Comparison of ENCODE assay signal across 9 cellular contexts in genomic region chr15:80856809-80857377, GRCh38.
DNase-seq lines count a peak whose midpoint lies in the region; ATAC-seq, FAIRE-seq and TF ChIP-seq lines count a peak whose summit lies in the region.
"Had no signal": no experiment of that assay in that cellular context is flagged by ENCODE, and none has a peak within 500 bp of the region (broad histone marks: within the 10 kb centered on the region; RNA-seq: fewer than 3 reads in every experiment).

No MANE protein-coding gene starts in this region.

- peak overlapping the region in 2 of 4 donors; percentile 26 to 43 for H3K27ac ChIP-seq in pancreas
- H3K27ac ChIP-seq: neutrophil had no signal

- no peak for FAIRE-seq in pancreas (lab: Jason Lieb, UNC)

- no peaks in the 10 kb centered on the region for H3K27me3 ChIP-seq in pancreas

- H3K4me3 ChIP-seq in pancreas: no peak overlapping the region

- no peak for TF ChIP-seq CTCF in pancreas (IDR thresholded peaks at IDR 0.05)

- H3K4me1 ChIP-seq in pancreas: peaks cover 0 to 10% (median 5%) of the 10 kb centered on the region in 3 donors

- no peaks in the 10 kb centered on the region for H3K36me3 ChIP-seq in pancreas
- H3K36me3 ChIP-seq: neutrophil had no signal

- 9 to 11% methylated on average over 8 of the region's 8 CpGs for WGBS in pancreas, 2 donors

- ATAC-seq in esophagus mucosa: peak; percentile 53
- peak; percentile 93 to 99 (median 96) for ATAC-seq in pancreas
- no peak for ATAC-seq in GM19397 (IDR thresholded peaks at IDR 0.05; ENCODE audit: unreplicated experiment)
- ATAC-seq in HG03196 (IDR thresholded peaks at IDR 0.05; ENCODE audit: unreplicated experiment): no peak
- no peak for ATAC-seq in HG03565 (IDR thresholded peaks at IDR 0.05; ENCODE audit: unreplicated experiment)

- H3K9me3 ChIP-seq in pancreas: no peaks in the 10 kb centered on the region
- H3K9me3 ChIP-seq: neutrophil had no signal

- DNase-seq in EH (ENCODE audit: low read depth) (peak; percentile 54), NCI-H2196 treated with DMSO at 0.1 percent for 48 hours (lab: John Stamatoyannopoulos, UW; ENCODE audit: unreplicated experiment) (peak; percentile 80), pancreas (peak; percentile 68 to 86 (median 76))
- DNase-seq in activated CD4-positive, CD25-positive, alpha-beta regulatory T cell (lab: John Stamatoyannopoulos, UW): no peak

- intact Hi-C loops in pancreas (cut with DNase I): no loop called here

Comparison
In these comparisons a context has a peak if more than half of its experiments do, and no peak if none do; other contexts are left out.
1. DNase-seq: peak in EH (single experiment), NCI-H2196 treated with DMSO at 0.1 percent for 48 hours (single experiment) and pancreas (6 of 6); none in activated CD4-positive, CD25-positive, alpha-beta regulatory T cell (0 of 4).
2. ATAC-seq: peak in esophagus mucosa (single experiment) and pancreas (4 of 4); none in GM19397 (single experiment), HG03196 (single experiment) and HG03565 (single experiment).